8 cellular contexts compared by ENCODE assay signal in the genomic region with DNA sequence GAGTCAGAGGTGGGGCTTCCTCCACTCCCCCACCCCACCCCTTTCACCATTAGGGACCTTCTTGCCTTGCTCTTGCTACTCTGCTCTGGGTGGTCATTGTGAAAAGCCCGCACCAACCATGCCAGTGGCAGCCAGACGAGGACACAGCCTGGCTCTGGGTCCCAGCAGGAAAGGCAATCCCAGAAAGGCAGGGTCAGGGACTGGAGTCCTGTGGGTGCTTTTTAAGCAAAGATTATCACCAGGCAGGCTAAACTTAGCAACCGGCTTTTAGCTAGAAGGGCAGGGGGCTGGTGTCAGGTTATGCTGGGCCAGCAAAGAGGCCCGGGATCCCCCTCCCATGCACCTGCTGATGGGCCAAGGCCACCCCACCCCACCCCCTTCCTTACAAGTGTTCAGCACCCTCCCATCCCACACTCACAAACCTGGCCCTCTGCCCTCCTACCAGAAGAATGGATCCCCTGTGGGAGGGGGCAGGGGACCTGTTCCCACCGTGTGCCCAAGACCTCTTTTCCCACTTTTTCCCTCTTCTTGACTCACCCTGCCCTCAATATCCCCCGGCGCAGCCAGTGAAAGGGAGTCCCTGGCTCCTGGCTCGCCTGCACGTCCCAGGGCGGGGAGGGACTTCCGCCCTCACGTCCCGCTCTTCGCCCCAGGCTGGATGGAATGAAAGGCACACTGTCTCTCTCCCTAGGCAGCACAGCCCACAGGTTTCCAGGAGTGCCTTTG. TPM values are rescaled to one million over a fixed set of nuclear protein-coding genes. Genes with fewer than 3 reads are reported as not detected.
DNase-seq lines count a peak whose midpoint lies in the region; ATAC-seq and TF ChIP-seq lines count a peak whose summit lies in the region.

No MANE protein-coding gene starts in this region.

- H3K27ac ChIP-seq in upper lobe of left lung: peak overlapping the region; percentile 93 to 99 (median 97)

- TF ChIP-seq CTCF in fibroblast of pulmonary artery (IDR thresholded peaks at IDR 0.05; ENCODE audit: low read length, missing control alignments): no peak
- no peak for TF ChIP-seq CTCF in upper lobe of left lung (IDR thresholded peaks at IDR 0.05)

- H3K9me3 ChIP-seq in upper lobe of left lung: no peaks in the 10 kb centered on the region

- 2% methylated on average over 9 to 13 of the region's 14 CpGs for WGBS in upper lobe of left lung, 2 donors

- H3K4me1 Mint-ChIP-seq in activated T-cell treated with anti-CD3 and anti-CD28 coated beads, Interleukin-2, amount 50 U/mL, for 72 hours (ENCODE audit: low read depth): peaks cover 63% of the 10 kb centered on the region
- peaks cover 38 to 49% (median 49%) of the 10 kb centered on the region in 3 donors for H3K4me1 Mint-ChIP-seq in naive B cell

- DNase-seq in stimulated activated CD4-positive, alpha-beta T cell treated with anti-CD3 and anti-CD28 coated beads, Interleukin-12 subunit alpha, Interleukin-12 subunit beta, amount 100 ng/mL, for 24 hours (ENCODE audit: low read depth in 2 of 2): peak; percentile 43 to 58
- DNase-seq in stimulated activated CD4-positive, alpha-beta T cell treated with anti-CD3 and anti-CD28 coated beads, Interleukin-4, amount 100 ng/mL, for 4 hours: no peak
- peak; percentile 65 for DNase-seq in NCI-H2227 (lab: John Stamatoyannopoulos, UW; ENCODE audit: unreplicated experiment)
- peak; percentile 45 for DNase-seq in activated T-cell treated with anti-CD3 and anti-CD28 coated beads, Interleukin-2, amount 50 U/mL, for 72 hours
- DNase-seq in fibroblast of pulmonary artery (ENCODE audit: low read depth): peak; percentile 60
- no peak for DNase-seq in naive B cell
- DNase-seq in upper lobe of left lung: peak in 1 of 2 donors; percentile 65

- no peak for TF ChIP-seq POLR2A in upper lobe of left lung (IDR thresholded peaks at IDR 0.05)

- peak overlapping the region; percentile 98 for H3K4me3 ChIP-seq in fibroblast of pulmonary artery (replicated peaks; ENCODE audit: low read depth, low read length)
- H3K4me3 ChIP-seq in upper lobe of left lung: peak overlapping the region; percentile 66 to 98 (median 86)

- peak overlapping the region; percentile 96 to 97 for H3K4me3 Mint-ChIP-seq in activated T-cell treated with anti-CD3 and anti-CD28 coated beads, Interleukin-2, amount 50 U/mL, for 72 hours
- H3K4me3 Mint-ChIP-seq in naive B cell: peak overlapping the region; percentile 74 to 99 (median 96)

- H3K36me3 ChIP-seq in upper lobe of left lung: peaks cover 19 to 59% (median 52%) of the 10 kb centered on the region in 4 donors

- H3K27me3 Mint-ChIP-seq in activated T-cell treated with anti-CD3 and anti-CD28 coated beads, Interleukin-2, amount 50 U/mL, for 72 hours (ENCODE audit: low read depth): no peaks in the 10 kb centered on the region
- H3K27me3 Mint-ChIP-seq in naive B cell: no peaks in the 10 kb centered on the region

- no peak for TF ChIP-seq EP300 in upper lobe of left lung (IDR thresholded peaks at IDR 0.05)

- H3K27ac Mint-ChIP-seq in activated T-cell treated with anti-CD3 and anti-CD28 coated beads, Interleukin-2, amount 50 U/mL, for 72 hours: peak overlapping the region; percentile 86
- H3K27ac Mint-ChIP-seq in naive B cell: peak overlapping the region in 4 of 6 donors; percentile 70 to 82 (median 76)

- H3K9me3 Mint-ChIP-seq in activated T-cell treated with anti-CD3 and anti-CD28 coated beads, Interleukin-2, amount 50 U/mL, for 72 hours: no peaks in the 10 kb centered on the region
- H3K9me3 Mint-ChIP-seq in naive B cell: no peaks in the 10 kb centered on the region

- ATAC-seq in HG02885 (IDR thresholded peaks at IDR 0.05; ENCODE audit: poor library complexity, unreplicated experiment) (peak; percentile 13), naive B cell (ENCODE audit: low read depth in 2 of 2) (no peak), upper lobe of left lung (ENCODE audit: low FRiP score in 2 of 2) (peak; percentile 49 to 64)
- ATAC-seq in activated T-cell treated with anti-CD3 and anti-CD28 coated beads, Interleukin-2, amount 50 U/mL, for 72 hours (replicated peaks in 1 of 2): no peak

- H3K36me3 Mint-ChIP-seq in activated T-cell treated with anti-CD3 and anti-CD28 coated beads, Interleukin-2, amount 50 U/mL, for 72 hours (ENCODE audit: insufficient read depth in 2 of 2): peaks cover 29 to 40% of the 10 kb centered on the region in 2 donors
- peaks cover 10 to 20% of the 10 kb centered on the region in 2 donors for H3K36me3 Mint-ChIP-seq in naive B cell

- peaks cover 39 to 50% (median 47%) of the 10 kb centered on the region in 4 donors for H3K4me1 ChIP-seq in upper lobe of left lung

- no peaks in the 10 kb centered on the region for H3K27me3 ChIP-seq in upper lobe of left lung

RNA-seq across cellular contexts. Expression of gene GAPDH, which starts 1.2 kb away (rescaled TPM):
- total RNA-seq in activated T-cell treated with anti-CD3 and anti-CD28 coated beads, Interleukin-2, amount 50 U/mL, for 72 hours: 1,000 to 10,000 TPM; 4,101 to 4,234 TPM
- polyA plus RNA-seq in naive B cell (ENCODE audit: low read depth in 6 of 6): 1,000 to 10,000 TPM in 1 of 6 donors, 100 to 1,000 TPM in 5; 607 to 1,152 (median 779) TPM
- total RNA-seq in upper lobe of left lung: 1,000 to 10,000 TPM in 3 of 6 donors, 100 to 1,000 TPM in 3; 442 to 1,402 (median 931) TPM

RNA-seq across cellular contexts. Expression of gene IFFO1, which starts 22.8 kb away (rescaled TPM):
- 10 to 100 TPM; 14.2 to 17.0 TPM for total RNA-seq in activated T-cell treated with anti-CD3 and anti-CD28 coated beads, Interleukin-2, amount 50 U/mL, for 72 hours
- 10 to 100 TPM in 1 of 6 donors, 1 to 10 TPM in 5; 4.6 to 15.3 (median 6.3) TPM for polyA plus RNA-seq in naive B cell (ENCODE audit: low read depth in 6 of 6)
- 100 to 1,000 TPM in 1 of 6 donors, 10 to 100 TPM in 5; 13.3 to 108 (median 32.0) TPM for total RNA-seq in upper lobe of left lung

RNA-seq across cellular contexts. Expression of gene NOP2, which starts 35.0 kb away (rescaled TPM):
- total RNA-seq in activated T-cell treated with anti-CD3 and anti-CD28 coated beads, Interleukin-2, amount 50 U/mL, for 72 hours: 10 to 100 TPM; 76.9 to 89.8 TPM
- 10 to 100 TPM; 11.7 to 27.6 (median 17.5) TPM for polyA plus RNA-seq in naive B cell (ENCODE audit: low read depth in 6 of 6)
- total RNA-seq in upper lobe of left lung: 10 to 100 TPM; 19.4 to 49.2 (median 36.6) TPM

RNA-seq across cellular contexts. Expression of gene NCAPD2, which starts 39.2 kb away (rescaled TPM):
- total RNA-seq in activated T-cell treated with anti-CD3 and anti-CD28 coated beads, Interleukin-2, amount 50 U/mL, for 72 hours: 100 to 1,000 TPM; 156 to 168 TPM
- 10 to 100 TPM; 13.3 to 25.5 (median 17.8) TPM for polyA plus RNA-seq in naive B cell (ENCODE audit: low read depth in 6 of 6)
- total RNA-seq in upper lobe of left lung: 10 to 100 TPM; 15.4 to 43.0 (median 25.5) TPM

RNA-seq across cellular contexts. Expression of gene MRPL51, which starts 40.0 kb away (rescaled TPM):
- total RNA-seq in activated T-cell treated with anti-CD3 and anti-CD28 coated beads, Interleukin-2, amount 50 U/mL, for 72 hours: 100 to 1,000 TPM; 170 to 179 TPM
- polyA plus RNA-seq in naive B cell (ENCODE audit: low read depth in 6 of 6): 100 to 1,000 TPM; 126 to 243 (median 176) TPM
- 100 to 1,000 TPM in 2 of 6 donors, 10 to 100 TPM in 4; 40.1 to 125 (median 67.2) TPM for total RNA-seq in upper lobe of left lung

Comparison
In these comparisons a context has a peak if more than half of its experiments do, and no peak if none do; other contexts are left out.
1. DNase-seq: peak in stimulated activated CD4-positive, alpha-beta T cell treated with anti-CD3 and anti-CD28 coated beads, Interleukin-12 subunit alpha, Interleukin-12 subunit beta, amount 100 ng/mL, for 24 hours (2 of 2), NCI-H2227 (single experiment), activated T-cell treated with anti-CD3 and anti-CD28 coated beads, Interleukin-2, amount 50 U/mL, for 72 hours (2 of 2) and fibroblast of pulmonary artery (single experiment); none in stimulated activated CD4-positive, alpha-beta T cell treated with anti-CD3 and anti-CD28 coated beads, Interleukin-4, amount 100 ng/mL, for 4 hours (0 of 2) and naive B cell (single experiment).
2. ATAC-seq: peak in HG02885 (single experiment) and upper lobe of left lung (2 of 2); none in activated T-cell treated with anti-CD3 and anti-CD28 coated beads, Interleukin-2, amount 50 U/mL, for 72 hours (0 of 2) and naive B cell (0 of 2).